Comparison of ENCODE assay signal across 25 cellular contexts in the genomic region with DNA sequence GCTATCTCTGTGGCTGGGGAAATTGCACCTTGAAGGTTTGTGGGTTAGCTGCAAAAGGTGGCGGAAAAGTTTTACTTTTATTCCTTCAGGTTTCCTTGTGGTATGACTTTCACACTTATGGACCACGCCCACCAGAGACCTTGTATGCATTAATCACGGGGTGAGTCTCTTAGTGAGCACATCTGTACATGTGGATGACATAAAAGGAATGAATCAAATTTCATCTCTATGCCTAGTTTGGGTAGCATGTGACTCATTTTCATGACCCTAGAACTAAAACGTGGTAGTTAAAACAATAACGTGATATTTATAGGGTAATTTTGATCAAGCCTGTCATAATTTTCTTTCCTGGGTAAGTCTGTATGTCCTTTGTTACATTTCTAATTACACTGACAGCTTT.
DNase-seq lines count a peak whose midpoint lies in the region; ATAC-seq, FAIRE-seq and TF ChIP-seq lines count a peak whose summit lies in the region.
"Had no signal": no experiment of that assay in that cellular context is flagged by ENCODE, and none has a peak within 500 bp of the region (broad histone marks: within the 10 kb centered on the region; RNA-seq: fewer than 3 reads in every experiment).

No MANE protein-coding gene starts in this region.

- no peak for ATAC-seq in right cardiac atrium
- ATAC-seq: GM12878, GM23338, left lobe of liver had no signal

- no peak overlapping the region for H3K4me2 ChIP-seq in astrocyte (ENCODE audit: low read length)
- H3K4me2 ChIP-seq: GM23338 had no signal

- intact Hi-C loops in right cardiac atrium (cut with DNase I) = no loop called here

- H3K9ac ChIP-seq in astrocyte (ENCODE audit: low read length) = no peak overlapping the region

- H3K4me1 Mint-ChIP-seq in astrocyte (ENCODE audit: low read depth, unreplicated experiment) (peaks cover 3% of the 10 kb centered on the region), glutamatergic neuron (ENCODE audit: low read depth, unreplicated experiment) (peaks cover 25% of the 10 kb centered on the region)

- H3K4me1 ChIP-seq in astrocyte (ENCODE audit: insufficient read depth, low read length) (peaks cover 9% of the 10 kb centered on the region), right cardiac atrium (ENCODE audit: control insufficient read depth, insufficient read depth, low read length) (peaks cover 2% of the 10 kb centered on the region)
- H3K4me1 ChIP-seq: upper lobe of left lung had no signal

- no peak overlapping the region for H2AFZ ChIP-seq in astrocyte (ENCODE audit: low read depth, low read length)

- no peak overlapping the region for H3K4me3 Mint-ChIP-seq in astrocyte (ENCODE audit: unreplicated experiment)
- no peak overlapping the region for H3K4me3 Mint-ChIP-seq in glutamatergic neuron (ENCODE audit: unreplicated experiment)
- H3K4me3 Mint-ChIP-seq: GM23338, nephron progenitor cell had no signal

- H3K27ac Mint-ChIP-seq in astrocyte (ENCODE audit: unreplicated experiment) (no peak overlapping the region), glutamatergic neuron (ENCODE audit: unreplicated experiment) (no peak overlapping the region)

- peaks cover 3% of the 10 kb centered on the region for H3K27me3 Mint-ChIP-seq in astrocyte (ENCODE audit: low read depth, unreplicated experiment)
- H3K27me3 Mint-ChIP-seq in glutamatergic neuron (ENCODE audit: unreplicated experiment) = no peaks in the 10 kb centered on the region

- H3K4me3 ChIP-seq in HFF-Myc (replicated peaks; ENCODE audit: low read depth, low read length) (no peak overlapping the region), astrocyte (ENCODE audit: insufficient read depth, low read depth, low read length) (no peak overlapping the region), foreskin fibroblast (ENCODE audit: low read depth in 1 of 2, low read length in 2 of 2) (no peak overlapping the region), right cardiac atrium (ENCODE audit: low read length) (no peak overlapping the region)
- H3K4me3 ChIP-seq: GM12878, GM23338, SK-N-MC, upper lobe of left lung had no signal

- TF ChIP-seq CTCF in HFF-Myc (IDR thresholded peaks at IDR 0.05; ENCODE audit: low read depth, low read length, missing control alignments) (no peak), astrocyte (IDR thresholded peaks at IDR 0.05; ENCODE audit: insufficient read depth, low read depth, low read length) (no peak), foreskin fibroblast (IDR thresholded peaks at IDR 0.05; ENCODE audit: low read depth, low read length) (no peak), glutamatergic neuron (IDR thresholded peaks at IDR 0.05; ENCODE audit: partially characterized antibody, unreplicated experiment) (no peak)

- WGBS in right cardiac atrium = 85% methylated on average over 5 of the region's 5 CpGs

- no peaks in the 10 kb centered on the region for H3K79me2 ChIP-seq in astrocyte (ENCODE audit: insufficient read depth, low read length)

- no peaks in the 10 kb centered on the region for H4K20me1 ChIP-seq in astrocyte (ENCODE audit: insufficient read depth, low read length)

- no peaks in the 10 kb centered on the region for H3K36me3 ChIP-seq in astrocyte (ENCODE audit: insufficient read depth, low read length)
- H3K36me3 ChIP-seq: upper lobe of left lung had no signal

- FAIRE-seq in astrocyte (lab: Jason Lieb, UNC) = no peak
- FAIRE-seq: GM12878, GM19239, RCC 7860 had no signal

- H3K9me3 Mint-ChIP-seq in astrocyte (ENCODE audit: unreplicated experiment) (peaks cover 5% of the 10 kb centered on the region), glutamatergic neuron (ENCODE audit: unreplicated experiment) (peaks cover 4% of the 10 kb centered on the region)
- H3K9me3 Mint-ChIP-seq: GM23338 had no signal

- H3K36me3 Mint-ChIP-seq in astrocyte (ENCODE audit: low read depth, unreplicated experiment) = no peaks in the 10 kb centered on the region
- H3K36me3 Mint-ChIP-seq in glutamatergic neuron (ENCODE audit: unreplicated experiment) = peaks cover 6% of the 10 kb centered on the region

- no peak overlapping the region for H3K27ac ChIP-seq in astrocyte (ENCODE audit: low read depth, low read length)
- H3K27ac ChIP-seq in right cardiac atrium (ENCODE audit: low read length) = no peak overlapping the region
- H3K27ac ChIP-seq: SK-N-MC, upper lobe of left lung had no signal

- no peaks in the 10 kb centered on the region for H3K27me3 ChIP-seq in astrocyte (ENCODE audit: insufficient read depth, low read length)
- no peaks in the 10 kb centered on the region for H3K27me3 ChIP-seq in right cardiac atrium (ENCODE audit: control insufficient read depth, insufficient read depth)
- H3K27me3 ChIP-seq: upper lobe of left lung had no signal

- DNase-seq in ELR (ENCODE audit: low read depth) (peak; percentile 47), HFF-Myc (ENCODE audit: extremely low read depth, low read depth) (peak; percentile 16), astrocyte (ENCODE audit: low read depth) (peak; percentile 7), foreskin fibroblast (peak; percentile 18 to 25), right cardiac atrium (no peak), NCI-H2081 (lab: John Stamatoyannopoulos, UW) (no peak), glutamatergic neuron (no peak)
- DNase-seq: activated CD4-positive, CD25-positive, alpha-beta regulatory T cell; AML-193; DMS53; head of caudate nucleus; midbrain; NCI-H1048; NCI-H1930; NCI-H345; nephron progenitor cell; posterior cingulate gyrus; stimulated activated CD4-positive, alpha-beta T cell treated with anti-CD3 and anti-CD28 coated beads, Interleukin-4, amount 100 ng/mL, for 24 hours; upper lobe of left lung had no signal

- H3K9me3 ChIP-seq in astrocyte (ENCODE audit: insufficient read depth, low read depth, low read length) = no peaks in the 10 kb centered on the region
- H3K9me3 ChIP-seq in right cardiac atrium (ENCODE audit: control insufficient read depth, low read length) = no peaks in the 10 kb centered on the region
- H3K9me3 ChIP-seq: upper lobe of left lung had no signal

Comparison
In these comparisons a context has a peak if more than half of its experiments do, and no peak if none do; other contexts are left out.
1. DNase-seq: peak in ELR (single experiment), HFF-Myc (single experiment), astrocyte (single experiment) and foreskin fibroblast (2 of 2); none in right cardiac atrium (0 of 3), NCI-H2081 (0 of 2) and glutamatergic neuron (single experiment).